In the genomic region with DNA sequence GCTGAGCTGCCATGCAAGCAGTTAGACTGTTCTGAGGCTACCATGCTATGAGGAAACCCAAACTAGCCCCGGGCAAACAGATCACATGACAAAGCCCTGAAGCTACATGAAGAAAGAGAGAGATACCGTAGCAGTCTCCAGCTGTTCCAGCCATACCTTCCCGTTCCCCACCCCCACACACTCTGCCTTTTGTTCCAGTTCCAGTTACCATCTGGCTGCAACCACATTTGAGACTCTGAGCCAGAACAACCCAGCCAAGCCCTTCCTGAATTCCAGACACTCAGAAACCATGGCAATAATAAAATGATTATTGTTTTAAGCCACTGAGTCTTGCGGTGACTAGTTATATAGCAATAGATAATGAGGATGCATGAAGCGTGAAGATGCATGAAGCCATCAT, we compare ENCODE assay signal across 8 cellular contexts. TPM values are rescaled to one million over a fixed set of nuclear protein-coding genes. Genes with fewer than 3 reads are reported as not detected.
DNase-seq lines count a peak whose midpoint lies in the region; ATAC-seq and TF ChIP-seq lines count a peak whose summit lies in the region.

No MANE protein-coding gene starts in this region.

- H3K4me1 Mint-ChIP-seq in endodermal cell: peaks cover 20% of the 10 kb centered on the region
- H3K4me1 Mint-ChIP-seq in neural progenitor cell: peaks cover 26% of the 10 kb centered on the region

- no peak overlapping the region for H3K4me3 Mint-ChIP-seq in endodermal cell
- H3K4me3 Mint-ChIP-seq in neural progenitor cell: no peak overlapping the region

- H3K27ac Mint-ChIP-seq in endodermal cell: no peak overlapping the region
- no peak overlapping the region for H3K27ac Mint-ChIP-seq in neural progenitor cell

- peak overlapping the region; percentile 7 for H3K4me2 ChIP-seq in neural progenitor cell

- no peaks in the 10 kb centered on the region for H3K27me3 ChIP-seq in endodermal cell (ENCODE audit: control insufficient read depth, insufficient read depth, low read length, poor library complexity, severe bottlenecking)
- no peaks in the 10 kb centered on the region for H3K27me3 ChIP-seq in neural progenitor cell

- 76 to 94% methylated on average over 2 to 5 of the region's 5 CpGs for WGBS in endodermal cell (ENCODE audit: insufficient coverage in 1 of 2, insufficient read length in 1 of 2), 2 experiments

- H3K27ac ChIP-seq in endodermal cell (ENCODE audit: low read depth, low read length): peak overlapping the region; percentile 41
- no peak overlapping the region for H3K27ac ChIP-seq in neural progenitor cell

- no peak for ATAC-seq in HG03432 (IDR thresholded peaks at IDR 0.05; ENCODE audit: unreplicated experiment)

- H3K36me3 ChIP-seq in endodermal cell (ENCODE audit: control insufficient read depth, insufficient read depth, low read length) (no peaks in the 10 kb centered on the region), neural progenitor cell (no peaks in the 10 kb centered on the region)

- no peaks in the 10 kb centered on the region for H3F3A ChIP-seq in neural progenitor cell (ENCODE audit: low read depth)

- peak; percentile 85 for DNase-seq in DMS 273 treated with DMSO at 0.1 percent for 48 hours (lab: John Stamatoyannopoulos, UW)
- DNase-seq in NCI-H345 treated with DMSO at 0.1 percent for 48 hours (lab: John Stamatoyannopoulos, UW; ENCODE audit: unreplicated experiment): peak; percentile 45
- no peak for DNase-seq in endodermal cell
- DNase-seq in neural progenitor cell (ENCODE audit: low spot score): peak; percentile 44
- DNase-seq in hippocampal formation (lab: John Stamatoyannopoulos, UW): no peak
- DNase-seq in superior temporal gyrus (ENCODE audit: extremely low spot score): no peak
- DNase-seq in GDM1 (lab: John Stamatoyannopoulos, UW): no peak

- TF ChIP-seq CTCF in endodermal cell (conservative IDR thresholded peaks at IDR 0.05) (no peak), neural progenitor cell (IDR thresholded peaks at IDR 0.05) (no peak)

- peaks cover 8% of the 10 kb centered on the region for H3K9me3 Mint-ChIP-seq in endodermal cell
- H3K9me3 Mint-ChIP-seq in neural progenitor cell: peaks cover 19% of the 10 kb centered on the region

- H3K4me1 ChIP-seq in endodermal cell (ENCODE audit: control insufficient read depth, insufficient read depth, low read length) (peaks cover 2% of the 10 kb centered on the region), neural progenitor cell (peaks cover 23% of the 10 kb centered on the region)

- H3K9ac ChIP-seq in endodermal cell (ENCODE audit: extremely low read depth, low read length, poor library complexity, severe bottlenecking) (no peak overlapping the region), neural progenitor cell (no peak overlapping the region)

- H4K20me1 ChIP-seq in neural progenitor cell (ENCODE audit: low read depth): no peaks in the 10 kb centered on the region

- H3K4me3 ChIP-seq in endodermal cell (ENCODE audit: low read length) (no peak overlapping the region), neural progenitor cell (no peak overlapping the region)

- H3K36me3 Mint-ChIP-seq in endodermal cell (ENCODE audit: low read depth): peaks cover 3% of the 10 kb centered on the region
- peaks cover 5% of the 10 kb centered on the region for H3K36me3 Mint-ChIP-seq in neural progenitor cell

- H3K27me3 Mint-ChIP-seq in endodermal cell (ENCODE audit: insufficient read depth) (no peaks in the 10 kb centered on the region), neural progenitor cell (ENCODE audit: insufficient read depth, low read depth) (no peaks in the 10 kb centered on the region)

- H3K9me3 ChIP-seq in endodermal cell (ENCODE audit: control insufficient read depth, low read length): peaks cover 12% of the 10 kb centered on the region
- no peaks in the 10 kb centered on the region for H3K9me3 ChIP-seq in neural progenitor cell (ENCODE audit: low read depth)

- no peak overlapping the region for H2AFZ ChIP-seq in neural progenitor cell (replicated peaks)

- no peaks in the 10 kb centered on the region for H3K79me2 ChIP-seq in neural progenitor cell (ENCODE audit: low read depth)

RNA-seq across cellular contexts. Expression of a gene that starts 28.3 kb away (rescaled TPM):
- total RNA-seq in endodermal cell (10 to 100 TPM; 17.0 to 19.6 TPM), neural progenitor cell (ENCODE audit: low replicate concordance) (5.5 and 7.2 TPM in 2 replicates)
- 15.3 TPM for polyA plus RNA-seq in endodermal cell (2013, experiment 1 of 2)
- polyA plus RNA-seq in endodermal cell (2013, experiment 2 of 2): 15.4 TPM

Comparison
In these comparisons a context has a peak if more than half of its experiments do, and no peak if none do; other contexts are left out.
1. DNase-seq: peak in DMS 273 treated with DMSO at 0.1 percent for 48 hours (single experiment), NCI-H345 treated with DMSO at 0.1 percent for 48 hours (single experiment) and neural progenitor cell (single experiment); none in endodermal cell (single experiment), hippocampal formation (0 of 2), superior temporal gyrus (single experiment) and GDM1 (single experiment).